ENCODE assay signal across 1 cellular context in genomic region chr2:201780674-201781582, GRCh38.
TF ChIP-seq lines count a peak whose summit lies in the region.

Gene ALS2, minus strand, starts transcription at chr2:201780933. Its CDS starts 12,048 bp downstream, at chr2:201768885.

TF ChIP-seq in GM12878, 131 proteins besides CTCF, POLR2A, EP300 and RAD21 (continued from another document and continues in another):
- TF ChIP-seq SKIL (IDR thresholded peaks at IDR 0.05; ENCODE audit: low read depth, poor library complexity, severe bottlenecking), result peak; percentile 49
- no peak for TF ChIP-seq YBX1 (IDR thresholded peaks at IDR 0.05)
- 0 out of 2 replicates have a peak, but pooled peaks have one; percentile 51 for TF ChIP-seq POLR2AphosphoS2 (IDR thresholded peaks at IDR 0.05; ENCODE audit: low read depth, low read length)
- TF ChIP-seq SMAD5 (IDR thresholded peaks at IDR 0.05; ENCODE audit: low read depth), result no peak
- no peak for TF ChIP-seq CHD1 (IDR thresholded peaks at IDR 0.05; ENCODE audit: low read depth, low read length)
- TF ChIP-seq, protein P1, sequence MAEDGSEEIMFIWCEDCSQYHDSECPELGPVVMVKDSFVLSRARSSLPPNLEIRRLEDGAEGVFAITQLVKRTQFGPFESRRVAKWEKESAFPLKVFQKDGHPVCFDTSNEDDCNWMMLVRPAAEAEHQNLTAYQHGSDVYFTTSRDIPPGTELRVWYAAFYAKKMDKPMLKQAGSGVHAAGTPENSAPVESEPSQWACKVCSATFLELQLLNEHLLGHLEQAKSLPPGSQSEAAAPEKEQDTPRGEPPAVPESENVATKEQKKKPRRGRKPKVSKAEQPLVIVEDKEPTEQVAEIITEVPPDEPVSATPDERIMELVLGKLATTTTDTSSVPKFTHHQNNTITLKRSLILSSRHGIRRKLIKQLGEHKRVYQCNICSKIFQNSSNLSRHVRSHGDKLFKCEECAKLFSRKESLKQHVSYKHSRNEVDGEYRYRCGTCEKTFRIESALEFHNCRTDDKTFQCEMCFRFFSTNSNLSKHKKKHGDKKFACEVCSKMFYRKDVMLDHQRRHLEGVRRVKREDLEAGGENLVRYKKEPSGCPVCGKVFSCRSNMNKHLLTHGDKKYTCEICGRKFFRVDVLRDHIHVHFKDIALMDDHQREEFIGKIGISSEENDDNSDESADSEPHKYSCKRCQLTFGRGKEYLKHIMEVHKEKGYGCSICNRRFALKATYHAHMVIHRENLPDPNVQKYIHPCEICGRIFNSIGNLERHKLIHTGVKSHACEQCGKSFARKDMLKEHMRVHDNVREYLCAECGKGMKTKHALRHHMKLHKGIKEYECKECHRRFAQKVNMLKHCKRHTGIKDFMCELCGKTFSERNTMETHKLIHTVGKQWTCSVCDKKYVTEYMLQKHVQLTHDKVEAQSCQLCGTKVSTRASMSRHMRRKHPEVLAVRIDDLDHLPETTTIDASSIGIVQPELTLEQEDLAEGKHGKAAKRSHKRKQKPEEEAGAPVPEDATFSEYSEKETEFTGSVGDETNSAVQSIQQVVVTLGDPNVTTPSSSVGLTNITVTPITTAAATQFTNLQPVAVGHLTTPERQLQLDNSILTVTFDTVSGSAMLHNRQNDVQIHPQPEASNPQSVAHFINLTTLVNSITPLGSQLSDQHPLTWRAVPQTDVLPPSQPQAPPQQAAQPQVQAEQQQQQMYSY (CRISPR knock-in tag; IDR thresholded peaks at IDR 0.05), result peak; percentile 71; the same call in 1 of the 2 replicates
- TF ChIP-seq IRF4 (IDR thresholded peaks at IDR 0.05; ENCODE audit: low read depth, low read length), result 0 out of 2 replicates have a peak, but pooled peaks have one; percentile 6
- peak; percentile 83; the same call in 1 of the 2 replicates for TF ChIP-seq YY1 (IDR thresholded peaks at IDR 0.05; ENCODE audit: low read depth, low read length)
- no peak for TF ChIP-seq CBFB (IDR thresholded peaks at IDR 0.05; ENCODE audit: low read depth)
- peak; percentile 89 for TF ChIP-seq MXI1 (IDR thresholded peaks at IDR 0.05; ENCODE audit: low read depth, low read length)
- no peak for TF ChIP-seq FOXM1 (IDR thresholded peaks at IDR 0.05; ENCODE audit: low read depth, low read length)
- peak; percentile 97 for TF ChIP-seq CREM (IDR thresholded peaks at IDR 0.05; ENCODE audit: low read depth)
- no peak for TF ChIP-seq TBL1XR1 (IDR thresholded peaks at IDR 0.05; ENCODE audit: low read depth, low read length)
- no peak for TF ChIP-seq ETV6 (conservative IDR thresholded peaks at IDR 0.05 in 1 of 2, IDR thresholded peaks at IDR 0.05 in 1 of 2; ENCODE audit: borderline replicate concordance in 1 of 2, low read depth in 1 of 2)
- 0 out of 2 replicates have a peak, but pooled peaks have one; percentile 9 for TF ChIP-seq FOXK2 (IDR thresholded peaks at IDR 0.05)
- TF ChIP-seq RAD51 (IDR thresholded peaks at IDR 0.05), result peak; percentile 82
- TF ChIP-seq ASH2L (IDR thresholded peaks at IDR 0.05; ENCODE audit: borderline replicate concordance, low read depth), result peak; percentile 52; the same call in 1 of the 2 replicates
- no peak for TF ChIP-seq BCLAF1 (IDR thresholded peaks at IDR 0.05)
- no peak for TF ChIP-seq TARDBP (IDR thresholded peaks at IDR 0.05; ENCODE audit: borderline replicate concordance)
- TF ChIP-seq BCL11A (IDR thresholded peaks at IDR 0.05; ENCODE audit: low read depth, low read length), result no peak
- peak; percentile 31 for TF ChIP-seq PBX3 (IDR thresholded peaks at IDR 0.05; ENCODE audit: insufficient replicate concordance, low read depth, low read length)
- 0 out of 2 replicates have a peak, but pooled peaks have one; percentile 63 for TF ChIP-seq RCOR1 (conservative IDR thresholded peaks at IDR 0.05; ENCODE audit: low read depth, low read length)
- TF ChIP-seq, protein P2, sequence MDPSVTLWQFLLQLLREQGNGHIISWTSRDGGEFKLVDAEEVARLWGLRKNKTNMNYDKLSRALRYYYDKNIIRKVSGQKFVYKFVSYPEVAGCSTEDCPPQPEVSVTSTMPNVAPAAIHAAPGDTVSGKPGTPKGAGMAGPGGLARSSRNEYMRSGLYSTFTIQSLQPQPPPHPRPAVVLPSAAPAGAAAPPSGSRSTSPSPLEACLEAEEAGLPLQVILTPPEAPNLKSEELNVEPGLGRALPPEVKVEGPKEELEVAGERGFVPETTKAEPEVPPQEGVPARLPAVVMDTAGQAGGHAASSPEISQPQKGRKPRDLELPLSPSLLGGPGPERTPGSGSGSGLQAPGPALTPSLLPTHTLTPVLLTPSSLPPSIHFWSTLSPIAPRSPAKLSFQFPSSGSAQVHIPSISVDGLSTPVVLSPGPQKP (IDR thresholded peaks at IDR 0.05; ENCODE audit: low read depth, low read length), result peak; percentile 45; the same call in 1 of the 2 replicates
- TF ChIP-seq, protein P3, sequence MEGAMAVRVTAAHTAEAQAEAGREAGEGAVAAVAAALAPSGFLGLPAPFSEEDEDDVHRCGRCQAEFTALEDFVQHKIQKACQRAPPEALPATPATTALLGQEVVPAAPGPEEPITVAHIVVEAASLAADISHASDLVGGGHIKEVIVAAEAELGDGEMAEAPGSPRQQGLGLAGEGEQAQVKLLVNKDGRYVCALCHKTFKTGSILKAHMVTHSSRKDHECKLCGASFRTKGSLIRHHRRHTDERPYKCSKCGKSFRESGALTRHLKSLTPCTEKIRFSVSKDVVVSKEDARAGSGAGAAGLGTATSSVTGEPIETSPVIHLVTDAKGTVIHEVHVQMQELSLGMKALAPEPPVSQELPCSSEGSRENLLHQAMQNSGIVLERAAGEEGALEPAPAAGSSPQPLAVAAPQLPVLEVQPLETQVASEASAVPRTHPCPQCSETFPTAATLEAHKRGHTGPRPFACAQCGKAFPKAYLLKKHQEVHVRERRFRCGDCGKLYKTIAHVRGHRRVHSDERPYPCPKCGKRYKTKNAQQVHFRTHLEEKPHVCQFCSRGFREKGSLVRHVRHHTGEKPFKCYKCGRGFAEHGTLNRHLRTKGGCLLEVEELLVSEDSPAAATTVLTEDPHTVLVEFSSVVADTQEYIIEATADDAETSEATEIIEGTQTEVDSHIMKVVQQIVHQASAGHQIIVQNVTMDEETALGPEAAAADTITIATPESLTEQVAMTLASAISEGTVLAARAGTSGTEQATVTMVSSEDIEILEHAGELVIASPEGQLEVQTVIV (IDR thresholded peaks at IDR 0.05; ENCODE audit: borderline replicate concordance, partially characterized antibody), result no peak
- TF ChIP-seq NFYA (IDR thresholded peaks at IDR 0.05; ENCODE audit: borderline replicate concordance, low read depth, low read length), result no peak
- TF ChIP-seq, protein P4, sequence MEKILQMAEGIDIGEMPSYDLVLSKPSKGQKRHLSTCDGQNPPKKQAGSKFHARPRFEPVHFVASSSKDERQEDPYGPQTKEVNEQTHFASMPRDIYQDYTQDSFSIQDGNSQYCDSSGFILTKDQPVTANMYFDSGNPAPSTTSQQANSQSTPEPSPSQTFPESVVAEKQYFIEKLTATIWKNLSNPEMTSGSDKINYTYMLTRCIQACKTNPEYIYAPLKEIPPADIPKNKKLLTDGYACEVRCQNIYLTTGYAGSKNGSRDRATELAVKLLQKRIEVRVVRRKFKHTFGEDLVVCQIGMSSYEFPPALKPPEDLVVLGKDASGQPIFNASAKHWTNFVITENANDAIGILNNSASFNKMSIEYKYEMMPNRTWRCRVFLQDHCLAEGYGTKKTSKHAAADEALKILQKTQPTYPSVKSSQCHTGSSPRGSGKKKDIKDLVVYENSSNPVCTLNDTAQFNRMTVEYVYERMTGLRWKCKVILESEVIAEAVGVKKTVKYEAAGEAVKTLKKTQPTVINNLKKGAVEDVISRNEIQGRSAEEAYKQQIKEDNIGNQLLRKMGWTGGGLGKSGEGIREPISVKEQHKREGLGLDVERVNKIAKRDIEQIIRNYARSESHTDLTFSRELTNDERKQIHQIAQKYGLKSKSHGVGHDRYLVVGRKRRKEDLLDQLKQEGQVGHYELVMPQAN (conservative IDR thresholded peaks at IDR 0.05), result peak; percentile 66; the same call in 1 of the 2 replicates
- no peak for TF ChIP-seq REST (IDR thresholded peaks at IDR 0.05; ENCODE audit: low read depth, low read length)
- TF ChIP-seq PML (IDR thresholded peaks at IDR 0.05; ENCODE audit: low read length), result peak; percentile 70; the same call in 1 of the 2 replicates
- TF ChIP-seq KLF5 (IDR thresholded peaks at IDR 0.05; ENCODE audit: partially characterized antibody), result no peak
- TF ChIP-seq USF1 (IDR thresholded peaks at IDR 0.05; ENCODE audit: borderline replicate concordance, extremely low read length, insufficient read depth, low read depth, low read length), result peak; percentile 66
- TF ChIP-seq FOS (IDR thresholded peaks at IDR 0.05; ENCODE audit: borderline replicate concordance, extremely low read depth, insufficient read length), result no peak
- TF ChIP-seq, protein P5, sequence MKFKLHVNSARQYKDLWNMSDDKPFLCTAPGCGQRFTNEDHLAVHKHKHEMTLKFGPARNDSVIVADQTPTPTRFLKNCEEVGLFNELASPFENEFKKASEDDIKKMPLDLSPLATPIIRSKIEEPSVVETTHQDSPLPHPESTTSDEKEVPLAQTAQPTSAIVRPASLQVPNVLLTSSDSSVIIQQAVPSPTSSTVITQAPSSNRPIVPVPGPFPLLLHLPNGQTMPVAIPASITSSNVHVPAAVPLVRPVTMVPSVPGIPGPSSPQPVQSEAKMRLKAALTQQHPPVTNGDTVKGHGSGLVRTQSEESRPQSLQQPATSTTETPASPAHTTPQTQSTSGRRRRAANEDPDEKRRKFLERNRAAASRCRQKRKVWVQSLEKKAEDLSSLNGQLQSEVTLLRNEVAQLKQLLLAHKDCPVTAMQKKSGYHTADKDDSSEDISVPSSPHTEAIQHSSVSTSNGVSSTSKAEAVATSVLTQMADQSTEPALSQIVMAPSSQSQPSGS (IDR thresholded peaks at IDR 0.05; ENCODE audit: low read length), result peak; percentile 81
- TF ChIP-seq RUNX3 (IDR thresholded peaks at IDR 0.05; ENCODE audit: low read length), result peak; percentile 67
- TF ChIP-seq HDGF (IDR thresholded peaks at IDR 0.05), result peak; percentile 59; the same call in 1 of the 2 replicates
